ENCODE assay signal across 13 cellular contexts in the genomic region with DNA sequence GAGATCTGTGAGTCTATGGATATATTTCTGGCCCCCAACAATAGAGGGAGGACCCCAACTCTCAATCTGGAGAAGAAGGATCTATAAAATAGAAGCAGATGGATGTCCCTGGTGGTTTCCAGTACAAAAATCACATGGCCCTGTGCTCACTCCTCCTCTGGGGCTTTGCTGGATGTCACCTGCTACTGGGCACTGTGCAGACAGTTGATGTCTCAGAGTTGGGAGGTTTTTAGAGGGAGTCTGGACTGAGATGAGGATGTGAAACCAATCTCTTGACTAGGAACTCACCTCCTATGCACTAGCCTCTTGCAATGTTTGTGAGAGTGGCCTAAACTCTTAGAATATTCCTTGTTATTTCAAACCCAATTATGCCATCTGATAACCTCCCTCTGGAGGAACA.
DNase-seq lines count a peak whose midpoint lies in the region; ATAC-seq and TF ChIP-seq lines count a peak whose summit lies in the region.
"Had no signal": no experiment of that assay in that cellular context is flagged by ENCODE, and none has a peak within 500 bp of the region (broad histone marks: within the 10 kb centered on the region; RNA-seq: fewer than 3 reads in every experiment).

No MANE protein-coding gene starts in this region.

- DNase-seq in germinal center (ENCODE audit: low spot score) (peak; percentile 70), DMS 273 treated with DMSO at 0.1 percent for 48 hours (lab: John Stamatoyannopoulos, UW) (no peak), kidney glomerular epithelial cell (lab: John Stamatoyannopoulos, UW) (no peak), hepatocyte (ENCODE audit: low spot score) (no peak)
- DNase-seq in stimulated activated CD4-positive, alpha-beta T cell treated with anti-CD3 and anti-CD28 coated beads, Interleukin-15, amount 100 ng/mL, for 24 hours: no peak
- DNase-seq: activated CD4-positive, alpha-beta memory T cell treated with anti-CD3 and anti-CD28 coated beads, Interleukin-2, amount 10 ng/mL, durations not matched to agents 7 days and 5 days; aorta; NCI-H1694; ovary had no signal

- no peaks in the 10 kb centered on the region for H3K79me2 ChIP-seq in hepatocyte

- no peak overlapping the region for H3K4me3 ChIP-seq in hepatocyte
- H3K4me3 ChIP-seq: ovary had no signal

- no peaks in the 10 kb centered on the region for H4K20me1 ChIP-seq in hepatocyte (ENCODE audit: insufficient read depth, poor library complexity, severe bottlenecking)

- peak; percentile 75 for ATAC-seq in GM18870 (IDR thresholded peaks at IDR 0.05; ENCODE audit: unreplicated experiment)
- ATAC-seq in GM21825 (IDR thresholded peaks at IDR 0.05; ENCODE audit: unreplicated experiment): peak; percentile 86
- peak; percentile 92 for ATAC-seq in HG03354 (IDR thresholded peaks at IDR 0.05; ENCODE audit: poor library complexity, severe bottlenecking, unreplicated experiment)
- ATAC-seq: HCT116 had no signal

- H3K27me3 ChIP-seq in hepatocyte: no peaks in the 10 kb centered on the region
- H3K27me3 ChIP-seq: ovary had no signal

- H2AFZ ChIP-seq in hepatocyte: no peak overlapping the region

- H3K4me1 ChIP-seq in hepatocyte (ENCODE audit: insufficient read depth): peaks cover 5% of the 10 kb centered on the region

- no peak overlapping the region for H3K4me2 ChIP-seq in hepatocyte

- H3K36me3 ChIP-seq in hepatocyte (replicated peaks; ENCODE audit: insufficient read depth, low read depth): no peaks in the 10 kb centered on the region
- H3K36me3 ChIP-seq: ovary had no signal

- no peak overlapping the region for H3K27ac ChIP-seq in hepatocyte
- H3K27ac ChIP-seq: ovary had no signal

- no peaks in the 10 kb centered on the region for H3K9me3 ChIP-seq in hepatocyte (ENCODE audit: low read depth)
- H3K9me3 ChIP-seq: ovary had no signal

- H3K9me2 ChIP-seq in hepatocyte (replicated peaks; ENCODE audit: insufficient read depth): no peaks in the 10 kb centered on the region

- TF ChIP-seq CTCF in hepatocyte (IDR thresholded peaks at IDR 0.05; ENCODE audit: poor library complexity): no peak
